17 cellular contexts compared by ENCODE assay signal in the genomic region with DNA sequence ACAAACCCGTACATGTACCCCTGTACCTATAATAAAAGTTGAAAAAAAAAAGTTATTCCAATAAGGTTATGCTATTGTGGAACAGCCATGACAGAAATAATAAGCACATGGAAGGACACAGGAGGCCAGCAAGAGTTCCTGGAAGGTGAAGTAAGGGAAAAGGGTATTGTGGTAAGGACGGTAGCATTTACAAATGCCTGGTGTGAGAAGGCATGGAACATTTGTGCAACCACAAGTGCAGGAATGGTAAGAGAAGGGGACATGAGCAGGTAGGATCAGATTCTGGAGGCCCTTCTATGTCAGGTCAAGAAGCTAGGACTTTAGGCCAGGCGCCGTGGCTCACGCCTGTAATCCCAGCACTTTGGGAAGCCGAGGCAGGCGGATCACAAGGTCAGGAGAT.
A peak's percentile ranks its signal among the peaks of the same experiment; 100 is the strongest.
DNase-seq lines count a peak whose midpoint lies in the region; TF ChIP-seq lines count a peak whose summit lies in the region.
"Had no signal": no experiment of that assay in that cellular context is flagged by ENCODE, and none has a peak within 500 bp of the region (broad histone marks: within the 10 kb centered on the region; RNA-seq: fewer than 3 reads in every experiment).

No MANE protein-coding gene starts in this region.

- H3K36me3 ChIP-seq in trophoblast cell (ENCODE audit: control insufficient read depth in 1 of 2, insufficient read depth in 2 of 2, low read length in 2 of 2) = peaks cover 19 to 20% of the 10 kb centered on the region in 2 experiments
- H3K36me3 ChIP-seq: BE2C, BLaER1 had no signal

- intact Hi-C loops in Calu3 (cut with micrococcal nuclease; ENCODE audit: unreplicated experiment) = no loop called here

- H3K79me1 ChIP-seq in trophoblast cell (ENCODE audit: low read length) = no peaks in the 10 kb centered on the region

- no peak overlapping the region for H3K4me3 Mint-ChIP-seq in Calu3 (ENCODE audit: low read depth, unreplicated experiment)
- no peak overlapping the region for H3K4me3 Mint-ChIP-seq in endothelial cell (ENCODE audit: unreplicated experiment)
- H3K4me3 Mint-ChIP-seq in activated naive CD8-positive, alpha-beta T cell treated with anti-CD3 and anti-CD28 coated beads for 36 hours = no peak overlapping the region
- H3K4me3 Mint-ChIP-seq: CD14-positive monocyte; CD4-positive, alpha-beta memory T cell; CD4-positive, CD25-positive, alpha-beta regulatory T cell; CD8-positive, alpha-beta memory T cell had no signal

- H3K4ac ChIP-seq in trophoblast cell (ENCODE audit: low read depth, low read length) = no peak overlapping the region

- no peak overlapping the region for H2AK5ac ChIP-seq in trophoblast cell (ENCODE audit: low read length)

- H3K18ac ChIP-seq in trophoblast cell (ENCODE audit: low read length) = no peak overlapping the region

- no peak overlapping the region for H2BK120ac ChIP-seq in trophoblast cell (ENCODE audit: insufficient read depth, low read length, poor library complexity)

- H3K9me3 Mint-ChIP-seq in Calu3 (ENCODE audit: low read depth, unreplicated experiment) (no peaks in the 10 kb centered on the region), endothelial cell (ENCODE audit: unreplicated experiment) (no peaks in the 10 kb centered on the region)
- H3K9me3 Mint-ChIP-seq in activated naive CD8-positive, alpha-beta T cell treated with anti-CD3 and anti-CD28 coated beads for 36 hours = no peaks in the 10 kb centered on the region
- H3K9me3 Mint-ChIP-seq: CD4-positive, CD25-positive, alpha-beta regulatory T cell; CD8-positive, alpha-beta memory T cell had no signal

- H3K36me3 Mint-ChIP-seq in Calu3 (ENCODE audit: insufficient read depth, unreplicated experiment) (peaks cover 81% of the 10 kb centered on the region), endothelial cell (ENCODE audit: low read depth, unreplicated experiment) (peaks cover 35% of the 10 kb centered on the region)
- H3K36me3 Mint-ChIP-seq in activated naive CD8-positive, alpha-beta T cell treated with anti-CD3 and anti-CD28 coated beads for 36 hours = no peaks in the 10 kb centered on the region
- H3K36me3 Mint-ChIP-seq: CD14-positive monocyte; CD4-positive, alpha-beta memory T cell; CD4-positive, CD25-positive, alpha-beta regulatory T cell had no signal

- no TSS peak for BruUV-seq in Calu3 (replicated peaks; lab: Mats Ljungman, UMichigan)

- no peaks in the 10 kb centered on the region for H3K27me3 ChIP-seq in trophoblast cell (ENCODE audit: insufficient read depth, low read length)
- H3K27me3 ChIP-seq: BE2C, BLaER1 had no signal

- no peak overlapping the region for H3K27ac ChIP-seq in trophoblast cell (ENCODE audit: low read depth, low read length)
- H3K27ac ChIP-seq: BLaER1 had no signal

- H3K4me1 Mint-ChIP-seq in Calu3 (ENCODE audit: low read depth, unreplicated experiment) = no peaks in the 10 kb centered on the region
- H3K4me1 Mint-ChIP-seq in endothelial cell (ENCODE audit: unreplicated experiment) = peaks cover 7% of the 10 kb centered on the region
- H3K4me1 Mint-ChIP-seq in activated naive CD8-positive, alpha-beta T cell treated with anti-CD3 and anti-CD28 coated beads for 36 hours = peaks cover 2% of the 10 kb centered on the region
- H3K4me1 Mint-ChIP-seq: CD14-positive monocyte; CD4-positive, CD25-positive, alpha-beta regulatory T cell had no signal

- H3K27ac Mint-ChIP-seq in Calu3 (ENCODE audit: unreplicated experiment) (peak overlapping the region; percentile 4), endothelial cell (ENCODE audit: unreplicated experiment) (peak overlapping the region; percentile 14)
- H3K27ac Mint-ChIP-seq in activated naive CD8-positive, alpha-beta T cell treated with anti-CD3 and anti-CD28 coated beads for 36 hours = no peak overlapping the region
- H3K27ac Mint-ChIP-seq: CD14-positive monocyte; CD4-positive, CD25-positive, alpha-beta regulatory T cell had no signal

- H3K27me3 Mint-ChIP-seq in Calu3 (ENCODE audit: unreplicated experiment) (no peaks in the 10 kb centered on the region), endothelial cell (ENCODE audit: unreplicated experiment) (peaks cover 4% of the 10 kb centered on the region)
- H3K27me3 Mint-ChIP-seq in activated naive CD8-positive, alpha-beta T cell treated with anti-CD3 and anti-CD28 coated beads for 36 hours = peaks cover 5% of the 10 kb centered on the region

- H2AFZ ChIP-seq in trophoblast cell (ENCODE audit: insufficient read depth, low read length, poor library complexity) = no peak overlapping the region

- no peak overlapping the region for H3K14ac ChIP-seq in trophoblast cell (ENCODE audit: low read length)

- no peak for TF ChIP-seq CTCF in Calu3 (IDR thresholded peaks at IDR 0.05; ENCODE audit: unreplicated experiment)
- no peak for TF ChIP-seq CTCF in endothelial cell (IDR thresholded peaks at IDR 0.05; ENCODE audit: unreplicated experiment)

- H2BK5ac ChIP-seq in trophoblast cell (ENCODE audit: low read depth, low read length, poor library complexity) = no peak overlapping the region

- H4K8ac ChIP-seq in trophoblast cell (ENCODE audit: low read depth, low read length) = peak overlapping the region; percentile 38

- H3K9me3 ChIP-seq in trophoblast cell (ENCODE audit: insufficient read depth, low read depth, low read length) = no peaks in the 10 kb centered on the region
- H3K9me3 ChIP-seq: BE2C, BLaER1 had no signal

- no peak for DNase-seq in Calu3
- no peak for DNase-seq in endothelial cell (ENCODE audit: low spot score)
- DNase-seq in trophoblast cell = no peak
- no peak for DNase-seq in stimulated activated CD4-positive, alpha-beta T cell treated with anti-CD3 and anti-CD28 coated beads, Interleukin-4, amount 100 ng/mL, for 4 hours
- no peak for DNase-seq in activated naive CD8-positive, alpha-beta T cell treated with anti-CD3 and anti-CD28 coated beads for 36 hours
- DNase-seq: 8988T; ACHN; BE2C; C1 segment of cervical spinal cord; CD4-positive, alpha-beta memory T cell; CD4-positive, CD25-positive, alpha-beta regulatory T cell; CD8-positive, alpha-beta memory T cell; COR-L47; DMS79 treated with DMSO at 0.1 percent for 48 hours; GF-D8 had no signal

- H3K4me1 ChIP-seq in trophoblast cell (ENCODE audit: control insufficient read depth in 1 of 2, insufficient read depth in 2 of 2, low read length in 2 of 2) = no peaks in the 10 kb centered on the region
- H3K4me1 ChIP-seq: BE2C had no signal

- no peak overlapping the region for H3K4me2 ChIP-seq in trophoblast cell (ENCODE audit: low read length)
- H3K4me2 ChIP-seq: BLaER1 had no signal

- H2BK12ac ChIP-seq in trophoblast cell (ENCODE audit: low read length) = peak overlapping the region; percentile 40

- no CpG with 5 or more reads among the region's 7 CpGs for WGBS in trophoblast cell (ENCODE audit: extremely low coverage, insufficient coverage, insufficient read length)

- no peak overlapping the region for H3K9ac ChIP-seq in trophoblast cell (ENCODE audit: low read length)
- H3K9ac ChIP-seq: BLaER1 had no signal

- CTCF ChIA-PET in Calu3 (lab: Charles Lee) = interaction anchor here (0.7 kb wide), 1 partner anchor 11 kb away, joined by 4 read pairs; no protein-coding TSS in a partner anchor

- no peak overlapping the region for H4K12ac ChIP-seq in trophoblast cell (ENCODE audit: low read depth, low read length)

- no peaks in the 10 kb centered on the region for H3K79me2 ChIP-seq in trophoblast cell (ENCODE audit: control insufficient read depth, insufficient read depth, low read length, poor library complexity)

- no peak overlapping the region for H3K4me3 ChIP-seq in trophoblast cell (ENCODE audit: low read depth, low read length)
- H3K4me3 ChIP-seq: BLaER1 had no signal

- no peak overlapping the region for H4K91ac ChIP-seq in trophoblast cell (ENCODE audit: low read depth, low read length)

- no peak overlapping the region for H3K23ac ChIP-seq in trophoblast cell (ENCODE audit: low read length)
